26 cellular contexts compared by ENCODE assay signal in the genomic region with DNA sequence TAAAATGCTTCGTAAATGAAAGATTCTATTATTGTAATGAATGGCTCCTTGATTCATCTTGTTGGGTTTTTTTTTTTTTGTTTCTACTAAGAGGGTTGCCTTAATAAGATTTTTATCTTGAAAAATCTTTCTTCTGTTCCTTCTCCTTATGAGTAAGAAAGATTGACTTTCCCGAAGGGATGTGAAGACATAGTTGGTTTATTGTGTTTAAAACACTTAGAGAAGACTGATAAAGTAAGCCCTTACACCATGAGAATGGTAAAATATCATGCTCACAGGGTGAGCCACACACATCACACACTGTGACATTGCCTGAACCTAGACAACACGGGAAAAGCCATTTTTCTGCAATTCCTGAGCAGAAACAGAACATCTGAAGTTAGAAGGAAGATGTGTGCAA.
"Had no signal": no experiment of that assay in that cellular context is flagged by ENCODE, and none has a peak within 500 bp of the region (broad histone marks: within the 10 kb centered on the region; RNA-seq: fewer than 3 reads in every experiment).

No MANE protein-coding gene starts in this region.

- ATAC-seq: activated naive CD4-positive, alpha-beta T cell treated with anti-CD3 and anti-CD28 coated beads, Interleukin-2, amount 50 U/mL, for 72 hours; activated naive CD8-positive, alpha-beta T cell treated with anti-CD3 and anti-CD28 coated beads, Interleukin-2, amount 50 U/mL, for 24 hours; activated T-cell treated with anti-CD3 and anti-CD28 coated beads, Interleukin-2, amount 50 U/mL, for 4 hours; T-helper 17 cell had no signal

- H3K36me3 ChIP-seq: brain microvascular endothelial cell, SJSA1 had no signal

- H3K36me3 Mint-ChIP-seq: activated CD4-positive, alpha-beta memory T cell treated with anti-CD3 and anti-CD28 coated beads for 36 hours; activated naive CD4-positive, alpha-beta T cell treated with anti-CD3 and anti-CD28 coated beads, Interleukin-2, amount 50 U/mL, for 72 hours had no signal

- H3K4me3 Mint-ChIP-seq: activated CD4-positive, alpha-beta memory T cell treated with anti-CD3 and anti-CD28 coated beads for 36 hours; activated CD4-positive, alpha-beta T cell treated with anti-CD3 and anti-CD28 coated beads, Interleukin-2, amount 10 ng/mL, durations not matched to agents 7 days and 5 days; activated naive CD8-positive, alpha-beta T cell treated with anti-CD3 and anti-CD28 coated beads, Interleukin-2, amount 50 U/mL, for 24 hours; activated T-cell treated with anti-CD3 and anti-CD28 coated beads, Interleukin-2, amount 50 U/mL, for 4 hours; T-helper 17 cell had no signal

- H3K27ac Mint-ChIP-seq: activated CD4-positive, alpha-beta memory T cell treated with anti-CD3 and anti-CD28 coated beads for 36 hours; activated CD4-positive, alpha-beta T cell treated with anti-CD3 and anti-CD28 coated beads, Interleukin-2, amount 10 ng/mL, durations not matched to agents 7 days and 5 days; activated naive CD4-positive, alpha-beta T cell treated with anti-CD3 and anti-CD28 coated beads, Interleukin-2, amount 50 U/mL, for 72 hours; activated naive CD8-positive, alpha-beta T cell treated with anti-CD3 and anti-CD28 coated beads, Interleukin-2, amount 50 U/mL, for 24 hours; T-helper 17 cell had no signal

- H3K27me3 ChIP-seq: brain microvascular endothelial cell, SJSA1 had no signal

- DNase-seq: activated CD4-positive, alpha-beta memory T cell treated with anti-CD3 and anti-CD28 coated beads for 36 hours; activated CD4-positive, alpha-beta T cell treated with anti-CD3 and anti-CD28 coated beads, Interleukin-2, amount 10 ng/mL, durations not matched to agents 7 days and 5 days; activated CD4-positive, CD25-positive, alpha-beta regulatory T cell; activated CD8-positive, alpha-beta memory T cell treated with anti-CD3 and anti-CD28 coated beads for 24 hours; activated effector memory CD4-positive, alpha-beta T cell treated with anti-CD3 and anti-CD28 coated beads, Interleukin-2, amount 50 U/mL, for 16 hours; activated naive CD4-positive, alpha-beta T cell treated with Interleukin-2 at 50 U/mL for 16 hours; activated naive CD8-positive, alpha-beta T cell treated with anti-CD3 and anti-CD28 coated beads, Interleukin-2, amount 50 U/mL, for 24 hours; activated T-cell treated with anti-CD3 and anti-CD28 coated beads, Interleukin-2, amount 50 U/mL, for 4 hours; amygdala; brain microvascular endothelial cell; cerebellar nuclear complex; Karpas-422; NCI-H1105 treated with DMSO at 0.1 percent for 48 hours; NCI-H1436 treated with DMSO at 0.1 percent for 48 hours; NCI-H187; NCI-H2081; NCI-H510A treated with DMSO at 0.1 percent for 48 hours; NCI-H69; NK-92 treated with Interleukin-12 subunit alpha and Interleukin-12 subunit beta, amount 100 ng/mL, for 24 hours; OCI-M1; SHP77; T-helper 17 cell; T-helper 9 cell had no signal

- H3K9me3 Mint-ChIP-seq: activated CD4-positive, alpha-beta memory T cell treated with anti-CD3 and anti-CD28 coated beads for 36 hours; activated CD4-positive, alpha-beta T cell treated with anti-CD3 and anti-CD28 coated beads, Interleukin-2, amount 10 ng/mL, durations not matched to agents 7 days and 5 days; activated naive CD4-positive, alpha-beta T cell treated with anti-CD3 and anti-CD28 coated beads, Interleukin-2, amount 50 U/mL, for 72 hours; activated naive CD8-positive, alpha-beta T cell treated with anti-CD3 and anti-CD28 coated beads, Interleukin-2, amount 50 U/mL, for 24 hours; activated T-cell treated with anti-CD3 and anti-CD28 coated beads, Interleukin-2, amount 50 U/mL, for 4 hours had no signal

- H3K27ac ChIP-seq: brain microvascular endothelial cell, SJSA1, VCaP had no signal

- H3K9me3 ChIP-seq: SJSA1 had no signal

- H3K4me3 ChIP-seq: SJSA1 had no signal
